ENCODE assay signal across 8 cellular contexts in the genomic region with DNA sequence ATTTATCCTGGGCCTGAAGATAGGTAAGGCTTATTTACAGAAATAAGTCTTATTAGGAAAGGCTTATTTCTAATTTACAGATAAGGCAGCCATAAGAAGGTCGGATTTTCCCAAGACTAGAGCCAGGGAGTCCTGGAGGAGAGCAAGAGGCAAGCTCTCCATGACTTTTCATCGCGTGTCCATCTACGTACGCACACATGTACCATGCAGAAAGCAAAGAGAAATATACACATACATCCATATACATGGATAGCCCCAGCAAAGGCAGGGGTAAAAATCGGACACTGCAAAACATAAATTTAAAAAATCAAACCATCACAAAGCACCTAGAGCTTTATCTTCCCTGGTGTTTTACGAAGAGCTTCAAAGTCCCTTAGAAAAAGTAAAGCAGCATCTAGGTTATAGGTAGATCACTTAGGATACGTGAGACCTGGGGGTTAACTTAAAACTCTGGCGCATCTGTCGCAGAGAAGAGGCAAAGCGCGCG. TPM values are rescaled to one million over a fixed set of nuclear protein-coding genes. Genes with fewer than 3 reads are reported as not detected.
DNase-seq lines count a peak whose midpoint lies in the region; ATAC-seq and FAIRE-seq lines count a peak whose summit lies in the region.

No MANE protein-coding gene starts in this region.

- no peaks in the 10 kb centered on the region for H3K9me3 ChIP-seq in iPS DF 6.9 (ENCODE audit: control insufficient read depth, insufficient read depth, low read length)
- no peaks in the 10 kb centered on the region for H3K9me3 ChIP-seq in small intestine (ENCODE audit: control insufficient read depth, low read depth)

- H3K27me3 ChIP-seq in iPS DF 6.9 (ENCODE audit: control insufficient read depth, insufficient read depth, low read length) = no peaks in the 10 kb centered on the region
- no peaks in the 10 kb centered on the region for H3K27me3 ChIP-seq in small intestine (ENCODE audit: control insufficient read depth in 2 of 2, insufficient read depth in 2 of 2, low read length in 2 of 2)

- ATAC-seq in HG03520 (IDR thresholded peaks at IDR 0.05; ENCODE audit: unreplicated experiment) (peak; percentile 0), GM21367 (IDR thresholded peaks at IDR 0.05; ENCODE audit: unreplicated experiment) (no peak)

- H3K36me3 Mint-ChIP-seq in activated T-helper 2 cell treated with anti-CD3 and anti-CD28 coated beads, Interferon-gamma antibody, Interleukin-2, Interleukin-4, amounts not matched to agents 10 μg/mL and 5 μg/mL and 100 μg/mL, durations not matched to agents 14 hours and 24 hours and 36 hours (ENCODE audit: low read depth) = no peaks in the 10 kb centered on the region

- no peak for FAIRE-seq in small intestine (lab: Jason Lieb, UNC)

- H3K4me1 Mint-ChIP-seq in activated T-helper 2 cell treated with anti-CD3 and anti-CD28 coated beads, Interferon-gamma antibody, Interleukin-2, Interleukin-4, amounts not matched to agents 10 μg/mL and 5 μg/mL and 100 μg/mL, durations not matched to agents 14 hours and 24 hours and 36 hours (ENCODE audit: low read depth) = peaks cover 42% of the 10 kb centered on the region

- DNase-seq in NCI-H1092 treated with DMSO at 0.1 percent for 48 hours (lab: John Stamatoyannopoulos, UW) (peak; percentile 48), NCI-H1092 (lab: John Stamatoyannopoulos, UW) (no peak), iPS DF 6.9 (ENCODE audit: low read depth, low spot score) (no peak), small intestine (peak; percentile 34), D341Med (ENCODE audit: low spot score) (no peak)
- no peak for DNase-seq in activated T-helper 2 cell treated with anti-CD3 and anti-CD28 coated beads, Interferon-gamma antibody, Interleukin-2, Interleukin-4, amounts not matched to agents 10 μg/mL and 5 μg/mL and 100 μg/mL, durations not matched to agents 14 hours and 24 hours and 36 hours (ENCODE audit: low spot score)

- H3K27ac ChIP-seq in iPS DF 6.9 (ENCODE audit: low read length) (no peak overlapping the region), small intestine (ENCODE audit: low read depth in 1 of 2, low read length in 1 of 2) (peak overlapping the region; percentile 93 to 97)

- H3K9me3 Mint-ChIP-seq in activated T-helper 2 cell treated with anti-CD3 and anti-CD28 coated beads, Interferon-gamma antibody, Interleukin-2, Interleukin-4, amounts not matched to agents 10 μg/mL and 5 μg/mL and 100 μg/mL, durations not matched to agents 14 hours and 24 hours and 36 hours = no peaks in the 10 kb centered on the region

- H3K4me3 ChIP-seq in iPS DF 6.9 (ENCODE audit: low read length) (peak overlapping the region; percentile 70; the same call in 1 of the 2 replicates), small intestine (ENCODE audit: low read depth in 1 of 2, low read length in 2 of 2) (peak overlapping the region; percentile 95 to 98)

- H3K4me3 Mint-ChIP-seq in activated T-helper 2 cell treated with anti-CD3 and anti-CD28 coated beads, Interferon-gamma antibody, Interleukin-2, Interleukin-4, amounts not matched to agents 10 μg/mL and 5 μg/mL and 100 μg/mL, durations not matched to agents 14 hours and 24 hours and 36 hours (ENCODE audit: low read depth) = peak overlapping the region; percentile 84

- H3K27ac Mint-ChIP-seq in activated T-helper 2 cell treated with anti-CD3 and anti-CD28 coated beads, Interferon-gamma antibody, Interleukin-2, Interleukin-4, amounts not matched to agents 10 μg/mL and 5 μg/mL and 100 μg/mL, durations not matched to agents 14 hours and 24 hours and 36 hours = peak overlapping the region; percentile 85

- no peaks in the 10 kb centered on the region for H3K36me3 ChIP-seq in iPS DF 6.9 (ENCODE audit: control insufficient read depth, insufficient read depth, low read length)
- H3K36me3 ChIP-seq in small intestine (ENCODE audit: control insufficient read depth in 2 of 2, insufficient read depth in 2 of 2, low read length in 2 of 2) = no peaks in the 10 kb centered on the region

- no CpG with 5 or more reads among the region's 13 CpGs for WGBS in iPS DF 6.9 (ENCODE audit: insufficient coverage, insufficient read length)
- WGBS in small intestine, 3 donors = 2 to 3% (median 2%) methylated on average over 13 of the region's 13 CpGs

- H3K4me1 ChIP-seq in iPS DF 6.9 (ENCODE audit: control insufficient read depth, insufficient read depth, low read length) = no peaks in the 10 kb centered on the region
- peaks cover 0 to 10% of the 10 kb centered on the region in 2 donors for H3K4me1 ChIP-seq in small intestine (ENCODE audit: control insufficient read depth in 2 of 2, insufficient read depth in 1 of 2, low read depth in 1 of 2, low read length in 1 of 2)

- intact Hi-C loops in activated T-helper 2 cell treated with anti-CD3 and anti-CD28 coated beads, Interferon-gamma antibody, Interleukin-2, Interleukin-4, amounts not matched to agents 10 μg/mL and 5 μg/mL and 100 μg/mL, durations not matched to agents 14 hours and 24 hours and 36 hours (cut with micrococcal nuclease) = loop anchor here (2.0 to 10.0 kb wide), 7 partner anchors 113 to 1764 kb away; partner anchors contain the start of genes BCCIP, BUB3, EDRF1 and FAM53B

- H3K27me3 Mint-ChIP-seq in activated T-helper 2 cell treated with anti-CD3 and anti-CD28 coated beads, Interferon-gamma antibody, Interleukin-2, Interleukin-4, amounts not matched to agents 10 μg/mL and 5 μg/mL and 100 μg/mL, durations not matched to agents 14 hours and 24 hours and 36 hours (ENCODE audit: low read depth) = peaks cover 14% of the 10 kb centered on the region

RNA-seq across cellular contexts. Expression of gene ZRANB1, which starts 25.8 kb away (rescaled TPM):
- total RNA-seq in activated T-helper 2 cell treated with anti-CD3 and anti-CD28 coated beads, Interferon-gamma antibody, Interleukin-2, Interleukin-4, amounts not matched to agents 10 μg/mL and 5 μg/mL and 100 μg/mL, durations not matched to agents 14 hours and 24 hours and 36 hours = 12.1 and 13.4 TPM in 2 replicates
- 1 to 10 TPM; 6.3 to 9.2 (median 7.1) TPM for polyA plus RNA-seq in small intestine

Comparison
In these comparisons a context has a peak if more than half of its experiments do, and no peak if none do; other contexts are left out.
1. DNase-seq: peak in NCI-H1092 treated with DMSO at 0.1 percent for 48 hours (single experiment) and small intestine (single experiment); none in NCI-H1092 (single experiment), activated T-helper 2 cell treated with anti-CD3 and anti-CD28 coated beads, Interferon-gamma antibody, Interleukin-2, Interleukin-4, amounts not matched to agents 10 μg/mL and 5 μg/mL and 100 μg/mL, durations not matched to agents 14 hours and 24 hours and 36 hours (single experiment), iPS DF 6.9 (single experiment) and D341Med (single experiment).